In the genomic region with DNA sequence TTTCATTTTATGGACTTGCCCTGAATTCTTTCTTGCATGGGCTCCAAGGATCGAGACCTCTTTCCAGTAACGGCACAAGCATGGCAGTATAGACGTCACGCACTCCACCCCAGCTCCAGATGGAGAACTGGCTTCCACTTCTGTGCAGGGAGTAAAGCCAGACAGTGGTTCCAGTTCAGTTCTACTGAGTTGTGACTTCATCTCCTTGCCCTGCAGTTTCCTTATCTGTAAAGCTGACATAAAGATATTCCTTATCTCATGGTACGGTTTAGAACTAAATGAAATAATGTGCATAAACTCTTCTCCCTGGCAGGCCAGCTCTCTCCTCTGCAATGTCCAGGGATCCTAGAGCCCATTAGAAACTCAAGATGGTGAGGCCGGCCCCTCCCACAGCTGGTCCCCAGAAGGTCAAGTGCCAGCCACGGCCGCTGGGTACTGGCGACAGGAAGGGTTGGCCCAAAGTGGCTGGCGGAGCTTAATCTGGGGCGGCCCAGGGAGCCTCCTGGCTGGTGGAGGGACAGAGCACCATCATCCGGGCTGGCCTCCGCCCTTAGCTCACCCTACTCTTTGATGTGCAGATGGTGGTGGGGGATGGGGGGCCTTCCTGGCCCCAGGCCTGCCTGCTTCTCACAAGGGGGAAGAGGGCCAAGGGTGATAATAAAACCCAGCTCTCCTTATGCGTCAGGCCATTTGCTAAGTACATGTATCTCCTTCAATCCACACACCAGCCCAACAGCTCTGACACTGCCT, we compare ENCODE assay signal across 15 cellular contexts. TPM values are rescaled to one million over a fixed set of nuclear protein-coding genes. Genes with fewer than 3 reads are reported as not detected.
DNase-seq lines count a peak whose midpoint lies in the region; ATAC-seq and TF ChIP-seq lines count a peak whose summit lies in the region.
"Had no signal": no experiment of that assay in that cellular context is flagged by ENCODE, and none has a peak within 500 bp of the region (broad histone marks: within the 10 kb centered on the region; RNA-seq: fewer than 3 reads in every experiment).

No MANE protein-coding gene starts in this region.

- H3K27me3 ChIP-seq in body of pancreas (no peaks in the 10 kb centered on the region), gastroesophageal sphincter (no peaks in the 10 kb centered on the region)
- H3K27me3 ChIP-seq: heart right ventricle had no signal

- TF ChIP-seq EP300 in gastroesophageal sphincter (IDR thresholded peaks at IDR 0.05) = no peak

- no peak overlapping the region for H3K27ac Mint-ChIP-seq in naive thymus-derived CD8-positive, alpha-beta T cell

- intact Hi-C loops in body of pancreas (cut with DNase I) = no loop called here

- POLR2A ChIA-PET in naive thymus-derived CD8-positive, alpha-beta T cell (lab: Charles Lee) = no interaction called here

- H3K4me3 ChIP-seq in body of pancreas (no peak overlapping the region), gastroesophageal sphincter (no peak overlapping the region)
- H3K4me3 ChIP-seq: heart right ventricle had no signal

- ATAC-seq in body of pancreas = peak; percentile 53
- no peak for ATAC-seq in naive thymus-derived CD8-positive, alpha-beta T cell
- no peak for ATAC-seq in gastroesophageal sphincter

- no peak for TF ChIP-seq CTCF in AG09319 (IDR thresholded peaks at IDR 0.05; ENCODE audit: low read depth, low read length)
- TF ChIP-seq CTCF in body of pancreas (IDR thresholded peaks at IDR 0.05) = no peak
- TF ChIP-seq CTCF in gastroesophageal sphincter (IDR thresholded peaks at IDR 0.05) = no peak

- H3K9me3 Mint-ChIP-seq in naive thymus-derived CD8-positive, alpha-beta T cell = peaks cover 0 to 11% (median 7%) of the 10 kb centered on the region in 9 donors

- H3K4me1 ChIP-seq in body of pancreas = peaks cover 43% of the 10 kb centered on the region
- no peaks in the 10 kb centered on the region for H3K4me1 ChIP-seq in gastroesophageal sphincter

- peaks cover 6 to 30% (median 18%) of the 10 kb centered on the region in 5 donors for H3K27me3 Mint-ChIP-seq in naive thymus-derived CD8-positive, alpha-beta T cell

- 33 to 38% methylated on average over 7 to 14 of the region's 14 CpGs for WGBS in body of pancreas, 2 donors
- WGBS in gastroesophageal sphincter (ENCODE audit: low coverage in 1 of 2), 2 donors = 68 to 100% methylated on average over 1 to 5 of the region's 14 CpGs

- peak overlapping the region; percentile 36 to 69 (median 54) for H3K27ac ChIP-seq in body of pancreas
- no peak overlapping the region for H3K27ac ChIP-seq in gastroesophageal sphincter
- H3K27ac ChIP-seq: C4-2B, heart right ventricle had no signal

- peaks cover 0 to 10% (median 0%) of the 10 kb centered on the region in 3 donors for H3K36me3 Mint-ChIP-seq in naive thymus-derived CD8-positive, alpha-beta T cell
- H3K36me3 Mint-ChIP-seq: naive B cell had no signal

- peaks cover 0 to 13% (median 1%) of the 10 kb centered on the region in 4 donors for H3K4me1 Mint-ChIP-seq in naive thymus-derived CD8-positive, alpha-beta T cell

- H3K9me3 ChIP-seq in body of pancreas (no peaks in the 10 kb centered on the region), gastroesophageal sphincter (peaks cover 0 to 7% (median 0%) of the 10 kb centered on the region in 3 donors)

- H3K4me3 Mint-ChIP-seq in naive thymus-derived CD8-positive, alpha-beta T cell = no peak overlapping the region
- H3K4me3 Mint-ChIP-seq: naive B cell had no signal

- TF ChIP-seq POLR2A in body of pancreas (IDR thresholded peaks at IDR 0.05) (no peak), gastroesophageal sphincter (IDR thresholded peaks at IDR 0.05) (no peak)

- DNase-seq in AG09319 (ENCODE audit: extremely low read depth, low read depth) = peak; percentile 69
- peak; percentile 37 for DNase-seq in HT1080 (ENCODE audit: low read depth)
- DNase-seq in body of pancreas = peak; percentile 36 to 64 (median 54)
- peak; percentile 90 for DNase-seq in islet precursor cell
- no peak for DNase-seq in naive thymus-derived CD8-positive, alpha-beta T cell
- DNase-seq in DMS53 treated with DMSO at 0.1 percent for 48 hours (lab: John Stamatoyannopoulos, UW; ENCODE audit: unreplicated experiment) = no peak
- no peak for DNase-seq in HuH-7.5 (ENCODE audit: low spot score)
- DNase-seq: heart right ventricle; KG1; naive B cell; NCI-H510A; stimulated activated naive CD4-positive, alpha-beta T cell treated with Interleukin-2 at 50 U/mL for 16 hours; T-helper 2 cell had no signal

- H3K36me3 ChIP-seq in body of pancreas (replicated peaks in 1 of 2; ENCODE audit: insufficient read depth in 1 of 2, low read depth in 2 of 2) (peaks cover 0 to 3% of the 10 kb centered on the region in 2 donors), gastroesophageal sphincter (no peaks in the 10 kb centered on the region)

RNA-seq across cellular contexts. Expression of a gene that starts 7.2 kb away (rescaled TPM):
- total RNA-seq in HT1080 (2014; rRNA removed; shearing (Covaris generic)) = not detected in 2 replicates
- polyA plus RNA-seq in HT1080 (2015; cell fraction: cytosol; rRNA removed) = not detected in 2 replicates
- polyA plus RNA-seq in HT1080 (2015; cell fraction: nucleus; rRNA removed) = not detected in 2 replicates
- total RNA-seq in body of pancreas (1 to 10 TPM in 1 of 2 donors, not detected in 1; 1.8 TPM), gastroesophageal sphincter (not detected)
- not detected for total RNA-seq in naive thymus-derived CD8-positive, alpha-beta T cell
- polyA plus RNA-seq in naive thymus-derived CD8-positive, alpha-beta T cell = not detected

RNA-seq across cellular contexts. Expression of a gene that starts 31.4 kb away (rescaled TPM):
- total RNA-seq in HT1080 (2014; rRNA removed; shearing (Covaris generic)) = 357 and 384 TPM in 2 replicates
- polyA plus RNA-seq in HT1080 (2015; cell fraction: cytosol; rRNA removed) = 340 and 361 TPM in 2 replicates
- polyA plus RNA-seq in HT1080 (2015; cell fraction: nucleus; rRNA removed) = 1,086 and 1,306 TPM in 2 replicates
- total RNA-seq in body of pancreas (100 to 1,000 TPM; 361 to 733 TPM), gastroesophageal sphincter (10 to 100 TPM in 3 of 4 donors, 1 to 10 TPM in 1; 2.3 to 24.4 (median 15.9) TPM)
- 1 to 10 TPM in 1 of 2 experiments, under 1 TPM in 1; 0.88 to 1.1 TPM for total RNA-seq in naive thymus-derived CD8-positive, alpha-beta T cell
- polyA plus RNA-seq in naive thymus-derived CD8-positive, alpha-beta T cell = under 1 TPM in 1 of 3 donors, not detected in 2; 0.06 TPM

RNA-seq across cellular contexts. Expression of a gene that starts 32.2 kb away (rescaled TPM):
- total RNA-seq in HT1080 (2014; rRNA removed; shearing (Covaris generic)) = 0.72 and 1.1 TPM in 2 replicates
- 1.7 and 2.5 TPM in 2 replicates for polyA plus RNA-seq in HT1080 (2015; cell fraction: cytosol; rRNA removed)
- polyA plus RNA-seq in HT1080 (2015; cell fraction: nucleus; rRNA removed) = 1.1 and 1.6 TPM in 2 replicates
- total RNA-seq in body of pancreas (1 to 10 TPM; 2.1 to 4.3 TPM), gastroesophageal sphincter (1 to 10 TPM in 1 of 4 donors, under 1 TPM in 3; 0.15 to 2.0 (median 0.60) TPM)
- total RNA-seq in naive thymus-derived CD8-positive, alpha-beta T cell = under 1 TPM; 0.26 to 0.27 TPM
- polyA plus RNA-seq in naive thymus-derived CD8-positive, alpha-beta T cell = under 1 TPM; 0.06 to 0.81 (median 0.50) TPM

Comparison
In these comparisons a context has a peak if more than half of its experiments do, and no peak if none do; other contexts are left out.
1. DNase-seq: peak in AG09319 (single experiment), HT1080 (single experiment), body of pancreas (4 of 4) and islet precursor cell (single experiment); none in naive thymus-derived CD8-positive, alpha-beta T cell (0 of 10), DMS53 treated with DMSO at 0.1 percent for 48 hours (single experiment) and HuH-7.5 (single experiment).
2. H3K27ac ChIP-seq: peak in body of pancreas (4 of 4); none in gastroesophageal sphincter (0 of 4).
3. RNA of a gene that starts 31.4 kb away (total RNA-seq): 361 to 733 TPM in body of pancreas and 357 to 384 TPM in HT1080; 2.3 to 24.4 TPM in gastroesophageal sphincter and 0.88 to 1.1 TPM in naive thymus-derived CD8-positive, alpha-beta T cell; every median in the first group is over 10 times any median in the second.